Comparison of ENCODE assay signal across 8 cellular contexts in genomic region chr20:37990571-37991151, GRCh38. TPM values are rescaled to one million over a fixed set of nuclear protein-coding genes. Genes with fewer than 3 reads are reported as not detected.
DNase-seq lines count a peak whose midpoint lies in the region; ATAC-seq and TF ChIP-seq lines count a peak whose summit lies in the region.

No MANE protein-coding gene starts in this region.

- H3K9me3 ChIP-seq in CD8-positive, alpha-beta T cell (ENCODE audit: low read length), result no peaks in the 10 kb centered on the region
- H3K9me3 ChIP-seq in T-helper 17 cell (ENCODE audit: control insufficient read depth, low read length, poor library complexity, severe bottlenecking), result no peaks in the 10 kb centered on the region
- no peaks in the 10 kb centered on the region for H3K9me3 ChIP-seq in mesodermal cell (ENCODE audit: control insufficient read depth, low read length)
- no peaks in the 10 kb centered on the region for H3K9me3 ChIP-seq in thyroid gland

- intact Hi-C loops in CD8-positive, alpha-beta T cell (cut with DNase I, micrococcal nuclease), result no loop called here
- intact Hi-C loops in MCF 10A (cut with micrococcal nuclease) (loop anchor here (5.0 kb wide), 1 partner anchor 42 kb away; the partner anchor contains the start of genes RPRD1B and TTI1), thyroid gland (cut with DNase I) (no loop called here)

- H3K4me1 Mint-ChIP-seq in CD8-positive, alpha-beta T cell (ENCODE audit: low read depth), result peaks cover 22% of the 10 kb centered on the region
- peaks cover 5% of the 10 kb centered on the region for H3K4me1 Mint-ChIP-seq in T-helper 17 cell
- peaks cover 76% of the 10 kb centered on the region for H3K4me1 Mint-ChIP-seq in MCF 10A (ENCODE audit: insufficient read depth, unreplicated experiment)

- ATAC-seq in CD8-positive, alpha-beta T cell, result peak; percentile 74
- ATAC-seq in GM19397 (IDR thresholded peaks at IDR 0.05; ENCODE audit: unreplicated experiment) (peak; percentile 87), HG03460 (IDR thresholded peaks at IDR 0.05; ENCODE audit: unreplicated experiment) (peak; percentile 86), T-helper 17 cell (peak; percentile 86)

- WGBS in mesodermal cell (ENCODE audit: insufficient coverage in 2 of 2), 2 experiments, result 87 to 89% methylated on average over 10 of the region's 10 CpGs
- WGBS in thyroid gland, 2 donors, result 71 to 82% methylated on average over 10 of the region's 10 CpGs

- H3K36me3 Mint-ChIP-seq in CD8-positive, alpha-beta T cell, result peaks cover 81% of the 10 kb centered on the region
- H3K36me3 Mint-ChIP-seq in T-helper 17 cell (ENCODE audit: low read depth), result peaks cover 21% of the 10 kb centered on the region
- H3K36me3 Mint-ChIP-seq in MCF 10A (ENCODE audit: insufficient read depth, unreplicated experiment), result peaks cover 30% of the 10 kb centered on the region

- no peaks in the 10 kb centered on the region for H3K27me3 ChIP-seq in CD8-positive, alpha-beta T cell (ENCODE audit: insufficient read depth, low read length)
- no peaks in the 10 kb centered on the region for H3K27me3 ChIP-seq in thyroid gland

- no peaks in the 10 kb centered on the region for H3K9me3 Mint-ChIP-seq in CD8-positive, alpha-beta T cell
- H3K9me3 Mint-ChIP-seq in MCF 10A (ENCODE audit: unreplicated experiment), result no peaks in the 10 kb centered on the region

- no peak overlapping the region for H3K4me3 Mint-ChIP-seq in CD8-positive, alpha-beta T cell
- H3K4me3 Mint-ChIP-seq in T-helper 17 cell (no peak overlapping the region), MCF 10A (ENCODE audit: unreplicated experiment) (peak overlapping the region; percentile 40)

- TF ChIP-seq POLR2A in thyroid gland (IDR thresholded peaks at IDR 0.05), result no peak

- H3K4me3 ChIP-seq in CD8-positive, alpha-beta T cell (ENCODE audit: low read depth, low read length), result no peak overlapping the region
- H3K4me3 ChIP-seq in mesodermal cell (ENCODE audit: extremely low read depth, insufficient read depth, low read length, poor library complexity, severe bottlenecking), result no peak overlapping the region
- H3K4me3 ChIP-seq in thyroid gland (replicated peaks in 1 of 3), result no peak overlapping the region

- POLR2A ChIA-PET in CD8-positive, alpha-beta T cell (lab: Charles Lee), result no interaction called here
- POLR2A ChIA-PET in MCF 10A (lab: Yijun Ruan, JAX), result interaction anchor here (0.7 to 6.7 kb wide), 3 partner anchors 21 to 296 kb away, joined by 3 to 67 read pairs (median 5); partner anchors contain the start of genes CTNNBL1, RPRD1B and TTI1

- CTCF ChIA-PET in CD8-positive, alpha-beta T cell (lab: Charles Lee), result interaction anchor here (0.7 kb wide), 1 partner anchor 10 kb away, joined by 3 read pairs; no protein-coding TSS in a partner anchor
- CTCF ChIA-PET in MCF 10A (lab: Yijun Ruan, JAX), result interaction anchor here (0.6 to 2.9 kb wide), 2 partner anchors 195 to 427 kb away, joined by 4 to 22 read pairs; no protein-coding TSS in a partner anchor

- H3K27ac Mint-ChIP-seq in CD8-positive, alpha-beta T cell, result peak overlapping the region; percentile 28
- H3K27ac Mint-ChIP-seq in T-helper 17 cell (peak overlapping the region; percentile 84), MCF 10A (ENCODE audit: low read depth, unreplicated experiment) (peak overlapping the region; percentile 83)

- no peaks in the 10 kb centered on the region for H3K4me1 ChIP-seq in CD8-positive, alpha-beta T cell (ENCODE audit: insufficient read depth, low read length)
- peaks cover 19% of the 10 kb centered on the region for H3K4me1 ChIP-seq in mesodermal cell (ENCODE audit: control insufficient read depth, insufficient read depth, low read length, poor library complexity, severe bottlenecking)
- H3K4me1 ChIP-seq in thyroid gland, result peaks cover 75 to 93% of the 10 kb centered on the region in 2 donors

- no peak overlapping the region for H3K27ac ChIP-seq in CD8-positive, alpha-beta T cell (ENCODE audit: low read depth, low read length)
- H3K27ac ChIP-seq in mesodermal cell (ENCODE audit: low read depth, low read length, severe bottlenecking) (peak overlapping the region; percentile 51), thyroid gland (peak overlapping the region; percentile 73 to 94 (median 94))

- no peaks in the 10 kb centered on the region for H3K27me3 Mint-ChIP-seq in CD8-positive, alpha-beta T cell (ENCODE audit: low read depth)
- H3K27me3 Mint-ChIP-seq in T-helper 17 cell (no peaks in the 10 kb centered on the region), MCF 10A (ENCODE audit: insufficient read depth, unreplicated experiment) (no peaks in the 10 kb centered on the region)

- BruUV-seq in MCF 10A (replicated peaks; lab: Mats Ljungman, UMichigan), result no TSS peak

- DNase-seq in CD8-positive, alpha-beta T cell, result peak in 6 of 7 experiments; percentile 15 to 57 (median 33)
- DNase-seq in T-helper 17 cell (no peak), MCF 10A (ENCODE audit: unreplicated experiment) (peak; percentile 50), thyroid gland (peak in 1 of 2 donors; percentile 27), globus pallidus (ENCODE audit: low spot score) (no peak)

- no peak for TF ChIP-seq CTCF in CD8-positive, alpha-beta T cell (IDR thresholded peaks at IDR 0.05)
- TF ChIP-seq CTCF in MCF 10A (IDR thresholded peaks at IDR 0.05; ENCODE audit: unreplicated experiment), result no peak
- TF ChIP-seq CTCF in thyroid gland (IDR thresholded peaks at IDR 0.05), result no peak

- no peaks in the 10 kb centered on the region for H3K36me3 ChIP-seq in CD8-positive, alpha-beta T cell (ENCODE audit: insufficient read depth, low read length)
- H3K36me3 ChIP-seq in mesodermal cell (ENCODE audit: control insufficient read depth, insufficient read depth, low read length) (peaks cover 49% of the 10 kb centered on the region), thyroid gland (no peaks in the 10 kb centered on the region)

RNA-seq across cellular contexts. Expression of gene TTI1, which starts 42.6 kb away (rescaled TPM):
- 10 to 100 TPM; 12.6 to 15.7 TPM for total RNA-seq in CD8-positive, alpha-beta T cell
- total RNA-seq in T-helper 17 cell, result 10 to 100 TPM; 15.5 to 16.0 TPM
- total RNA-seq in MCF 10A (2022), result 17.1 and 18.3 TPM in 2 replicates
- 26.1 TPM for polyA plus RNA-seq in mesodermal cell (2013, experiment 1 of 2)
- 25.1 TPM for polyA plus RNA-seq in mesodermal cell (2013, experiment 2 of 2)
- total RNA-seq in thyroid gland, result 10 to 100 TPM; 23.0 to 45.0 (median 30.1) TPM

RNA-seq across cellular contexts. Expression of gene RPRD1B, which starts 42.9 kb away (rescaled TPM):
- 10 to 100 TPM; 73.3 to 79.4 TPM for total RNA-seq in CD8-positive, alpha-beta T cell
- total RNA-seq in T-helper 17 cell, result 10 to 100 TPM; 47.7 to 51.2 TPM
- total RNA-seq in MCF 10A (2022), result 42.6 and 53.0 TPM in 2 replicates
- polyA plus RNA-seq in mesodermal cell (2013, experiment 1 of 2), result 26.1 TPM
- 22.9 TPM for polyA plus RNA-seq in mesodermal cell (2013, experiment 2 of 2)
- total RNA-seq in thyroid gland, result 10 to 100 TPM; 24.2 to 58.9 (median 27.0) TPM

Comparison
In these comparisons a context has a peak if more than half of its experiments do, and no peak if none do; other contexts are left out.
1. DNase-seq: peak in CD8-positive, alpha-beta T cell (6 of 7) and MCF 10A (single experiment); none in T-helper 17 cell (0 of 3) and globus pallidus (single experiment).
2. H3K27ac Mint-ChIP-seq: peak in every context shown above with its lines; median percentile 84 in T-helper 17 cell; 83 in MCF 10A; 28 in CD8-positive, alpha-beta T cell.
3. Peak in every context shown above with its lines, with median percentiles within 50 percentile points of each other: ATAC-seq.